In the genomic region with DNA sequence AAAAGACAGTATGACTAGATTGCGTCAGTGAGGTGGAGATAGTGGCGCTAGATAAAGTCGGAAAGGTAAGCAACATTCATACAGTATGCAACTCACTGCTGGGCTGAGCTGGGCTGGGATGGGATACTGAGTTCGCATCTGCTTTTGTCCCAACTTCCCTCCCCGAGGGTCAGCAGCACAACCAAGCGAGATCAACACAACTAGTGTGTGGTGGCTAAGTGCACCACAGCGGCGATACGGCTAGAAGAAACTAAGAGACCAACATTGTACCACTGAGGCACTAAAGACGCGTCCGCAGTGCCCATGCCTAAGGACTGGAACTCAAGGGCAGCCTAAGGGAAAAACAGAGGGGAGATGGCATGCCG, we compare ENCODE assay signal across 1 cellular context.
TF ChIP-seq lines count a peak whose summit lies in the region.

No MANE protein-coding gene starts in this region.

TF ChIP-seq in A549, 52 proteins besides CTCF, POLR2A, EP300 and RAD21 (continued from another document):
- TF ChIP-seq, protein P1, sequence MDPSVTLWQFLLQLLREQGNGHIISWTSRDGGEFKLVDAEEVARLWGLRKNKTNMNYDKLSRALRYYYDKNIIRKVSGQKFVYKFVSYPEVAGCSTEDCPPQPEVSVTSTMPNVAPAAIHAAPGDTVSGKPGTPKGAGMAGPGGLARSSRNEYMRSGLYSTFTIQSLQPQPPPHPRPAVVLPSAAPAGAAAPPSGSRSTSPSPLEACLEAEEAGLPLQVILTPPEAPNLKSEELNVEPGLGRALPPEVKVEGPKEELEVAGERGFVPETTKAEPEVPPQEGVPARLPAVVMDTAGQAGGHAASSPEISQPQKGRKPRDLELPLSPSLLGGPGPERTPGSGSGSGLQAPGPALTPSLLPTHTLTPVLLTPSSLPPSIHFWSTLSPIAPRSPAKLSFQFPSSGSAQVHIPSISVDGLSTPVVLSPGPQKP (IDR thresholded peaks at IDR 0.05; ENCODE audit: low read depth, low read length) = no peak
- TF ChIP-seq SMC3 (IDR thresholded peaks at IDR 0.05) (no peak), KDM1A (IDR thresholded peaks at IDR 0.05; ENCODE audit: low read depth) (no peak), CBX8 (IDR thresholded peaks at IDR 0.05) (no peak), ZFP36 (IDR thresholded peaks at IDR 0.05; ENCODE audit: borderline replicate concordance, partially characterized antibody) (no peak), GATA3 (IDR thresholded peaks at IDR 0.05; ENCODE audit: borderline replicate concordance) (no peak), EHF (CRISPR knock-in tag; IDR thresholded peaks at IDR 0.05) (no peak), NR3C1 (IDR thresholded peaks at IDR 0.05) (no peak)
